26 cellular contexts compared by ENCODE assay signal in genomic region chr3:29720660-29721059, GRCh38.
"Had no signal": no experiment of that assay in that cellular context is flagged by ENCODE, and none has a peak within 500 bp of the region (broad histone marks: within the 10 kb centered on the region; RNA-seq: fewer than 3 reads in every experiment).

No MANE protein-coding gene starts in this region.

- ATAC-seq: left lobe of liver; stimulated activated memory B cell treated with anti-CD40 and anti-IgM and Interleukin-4, amounts not matched to agents 10 μg/mL and 1 μg/mL and 100 μg/mL, for 72 hours; stimulated activated naive CD8-positive, alpha-beta T cell treated with anti-CD3 and anti-CD28 coated beads, Interleukin-15, amount 100 ng/mL, for 72 hours; WTC11 had no signal

- DNase-seq: activated CD4-positive, alpha-beta memory T cell treated with anti-CD3 and anti-CD28 coated beads, Interleukin-2, amount 10 ng/mL, durations not matched to agents 7 days and 5 days; activated CD4-positive, alpha-beta T cell treated with anti-CD3 and anti-CD28 coated beads for 1 hour; activated CD4-positive, alpha-beta T cell treated with anti-CD3 and anti-CD28 coated beads, Interleukin-2, amount 10 ng/mL, durations not matched to agents 7 days and 5 days; activated CD8-positive, alpha-beta memory T cell treated with anti-CD3 and anti-CD28 coated beads, Interleukin-2, amount 50 U/mL, for 48 hours; activated gamma-delta T cell; activated naive CD4-positive, alpha-beta T cell treated with anti-CD3 and anti-CD28 coated beads, Interleukin-2, amount 10 ng/mL, durations not matched to agents 7 days and 5 days; activated naive CD8-positive, alpha-beta T cell treated with anti-CD3 and anti-CD28 coated beads, Interleukin-2, amount 10 ng/mL, durations not matched to agents 7 days and 5 days; activated T-cell treated with anti-CD3 and anti-CD28 coated beads, Interleukin-2, amount 50 U/mL, for 24 hours; cerebellar nuclear complex; colonic mucosa; effector CD8-positive, alpha-beta T cell; esophagus squamous epithelium; foreskin melanocyte; kidney glomerular epithelial cell; ovary; sigmoid colon; small intestine; stimulated activated CD4-positive, alpha-beta T cell treated with anti-CD3 and anti-CD28 coated beads, Interleukin-1b, Interleukin-23, amount 100 ng/mL, for 48 hours; stimulated activated CD4-positive, alpha-beta T cell treated with anti-CD3 and anti-CD28 coated beads, Interleukin-4, amount 100 ng/mL, for 4 hours; stimulated activated CD8-positive, alpha-beta memory T cell treated with anti-CD3 and anti-CD28 coated beads, Interleukin-4, amount 100 ng/mL, for 48 hours; stimulated activated naive CD8-positive, alpha-beta T cell treated with anti-CD3 and anti-CD28 coated beads, Interleukin-15, amount 100 ng/mL, for 72 hours; substantia nigra; uterus had no signal
